In genomic region chr11:45473491-45473890, GRCh38 we compare ENCODE assay signal across 21 cellular contexts.
A peak's percentile ranks its signal among the peaks of the same experiment; 100 is the strongest.
DNase-seq lines count a peak whose midpoint lies in the region; ATAC-seq and TF ChIP-seq lines count a peak whose summit lies in the region.
"Had no signal": no experiment of that assay in that cellular context is flagged by ENCODE, and none has a peak within 500 bp of the region (broad histone marks: within the 10 kb centered on the region; RNA-seq: fewer than 3 reads in every experiment).

No MANE protein-coding gene starts in this region.

- peak; percentile 42 to 50 for DNase-seq in SHP77 (lab: John Stamatoyannopoulos, UW)
- no peak for DNase-seq in SHP77 treated with DMSO at 0.1 percent for 48 hours (lab: John Stamatoyannopoulos, UW)
- peak; percentile 63 for DNase-seq in NCI-H748 treated with DMSO at 0.1 percent for 48 hours (lab: John Stamatoyannopoulos, UW)
- DNase-seq in endothelial cell (ENCODE audit: low spot score) = no peak
- DNase-seq in sigmoid colon = peak; percentile 20
- no peak for DNase-seq in activated CD8-positive, alpha-beta memory T cell treated with anti-CD3 and anti-CD28 coated beads for 24 hours
- DNase-seq in activated CD8-positive, alpha-beta memory T cell treated with anti-CD3 and anti-CD28 coated beads, Interleukin-2, amount 50 U/mL, for 4 hours = no peak
- no peak for DNase-seq in left ventricle myocardium superior
- DNase-seq: activated CD4-positive, alpha-beta memory T cell treated with anti-CD3 and anti-CD28 coated beads for 36 hours; activated naive CD8-positive, alpha-beta T cell treated with anti-CD3 and anti-CD28 coated beads for 36 hours; brain microvascular endothelial cell; DMS79 treated with DMSO at 0.1 percent for 48 hours; esophagus squamous epithelium; NCI-H1436; NCI-H510A treated with DMSO at 0.1 percent for 48 hours had no signal

- no peak for ATAC-seq in left ventricle myocardium superior
- ATAC-seq: HCT116; natural killer cell treated with Interleukin-12 subunit alpha and Interleukin-12 subunit beta and Interleukin-15 and Interleukin-18, amount 100 ng/mL, for 72 hours had no signal

- no peak overlapping the region for H3K4me3 ChIP-seq in sigmoid colon
- H3K4me3 ChIP-seq: BLaER1, dorsolateral prefrontal cortex, esophagus squamous epithelium, lung had no signal

- TF ChIP-seq POLR2A in sigmoid colon (IDR thresholded peaks at IDR 0.05) = no peak

- no peaks in the 10 kb centered on the region for H3K9me3 ChIP-seq in sigmoid colon
- H3K9me3 ChIP-seq: BLaER1, esophagus squamous epithelium had no signal

- no peaks in the 10 kb centered on the region for H3K4me1 ChIP-seq in sigmoid colon
- H3K4me1 ChIP-seq: BLaER1, esophagus squamous epithelium had no signal

- H3K27ac Mint-ChIP-seq in endothelial cell (ENCODE audit: unreplicated experiment) = peak overlapping the region; percentile 34
- H3K27ac Mint-ChIP-seq: activated CD4-positive, alpha-beta memory T cell treated with anti-CD3 and anti-CD28 coated beads for 36 hours; activated naive CD8-positive, alpha-beta T cell treated with anti-CD3 and anti-CD28 coated beads for 36 hours; natural killer cell treated with Interleukin-12 subunit alpha and Interleukin-12 subunit beta and Interleukin-15 and Interleukin-18, amount 100 ng/mL, for 72 hours; stimulated activated naive CD8-positive, alpha-beta T cell treated with anti-CD3 and anti-CD28 coated beads, Interleukin-15, Interleukin-2, amounts not matched to agents 100 ng/mL and 50 ng/mL, for 24 hours had no signal

- TF ChIP-seq EP300 in sigmoid colon (IDR thresholded peaks at IDR 0.05) = no peak

- peaks cover 7% of the 10 kb centered on the region for H3K27me3 Mint-ChIP-seq in endothelial cell (ENCODE audit: unreplicated experiment)
- H3K27me3 Mint-ChIP-seq: activated CD4-positive, alpha-beta memory T cell treated with anti-CD3 and anti-CD28 coated beads for 36 hours had no signal

- H3K36me3 Mint-ChIP-seq in endothelial cell (ENCODE audit: low read depth, unreplicated experiment) = no peaks in the 10 kb centered on the region
- H3K36me3 Mint-ChIP-seq: activated CD4-positive, alpha-beta memory T cell treated with anti-CD3 and anti-CD28 coated beads for 36 hours; activated naive CD8-positive, alpha-beta T cell treated with anti-CD3 and anti-CD28 coated beads for 36 hours; natural killer cell treated with Interleukin-12 subunit alpha and Interleukin-12 subunit beta and Interleukin-15 and Interleukin-18, amount 100 ng/mL, for 72 hours had no signal

- H3K4me1 Mint-ChIP-seq in endothelial cell (ENCODE audit: unreplicated experiment) = peaks cover 10% of the 10 kb centered on the region
- H3K4me1 Mint-ChIP-seq: activated naive CD8-positive, alpha-beta T cell treated with anti-CD3 and anti-CD28 coated beads for 36 hours had no signal

- no peak for TF ChIP-seq CTCF in endothelial cell (IDR thresholded peaks at IDR 0.05; ENCODE audit: unreplicated experiment)
- TF ChIP-seq CTCF in sigmoid colon (IDR thresholded peaks at IDR 0.05) = no peak

- intact Hi-C loops in sigmoid colon (cut with DNase I) = no loop called here
- intact Hi-C loops in left ventricle myocardium superior (cut with micrococcal nuclease) = no loop called here

- no peaks in the 10 kb centered on the region for H3K9me3 Mint-ChIP-seq in endothelial cell (ENCODE audit: unreplicated experiment)
- H3K9me3 Mint-ChIP-seq: activated CD4-positive, alpha-beta memory T cell treated with anti-CD3 and anti-CD28 coated beads for 36 hours; activated naive CD8-positive, alpha-beta T cell treated with anti-CD3 and anti-CD28 coated beads for 36 hours; natural killer cell treated with Interleukin-12 subunit alpha and Interleukin-12 subunit beta and Interleukin-15 and Interleukin-18, amount 100 ng/mL, for 72 hours; stimulated activated naive CD8-positive, alpha-beta T cell treated with anti-CD3 and anti-CD28 coated beads, Interleukin-15, Interleukin-2, amounts not matched to agents 100 ng/mL and 50 ng/mL, for 24 hours had no signal

- 31 to 48% methylated on average over 3 of the region's 3 CpGs for WGBS in sigmoid colon, 2 donors

- H3K27ac ChIP-seq in sigmoid colon = no peak overlapping the region
- H3K27ac ChIP-seq: BLaER1, brain microvascular endothelial cell, dorsolateral prefrontal cortex, esophagus squamous epithelium had no signal

- H3K4me3 Mint-ChIP-seq in endothelial cell (ENCODE audit: unreplicated experiment) = no peak overlapping the region
- H3K4me3 Mint-ChIP-seq: activated CD4-positive, alpha-beta memory T cell treated with anti-CD3 and anti-CD28 coated beads for 36 hours; activated naive CD8-positive, alpha-beta T cell treated with anti-CD3 and anti-CD28 coated beads for 36 hours; natural killer cell treated with Interleukin-12 subunit alpha and Interleukin-12 subunit beta and Interleukin-15 and Interleukin-18, amount 100 ng/mL, for 72 hours; stimulated activated naive CD8-positive, alpha-beta T cell treated with anti-CD3 and anti-CD28 coated beads, Interleukin-15, Interleukin-2, amounts not matched to agents 100 ng/mL and 50 ng/mL, for 24 hours had no signal

- no peaks in the 10 kb centered on the region for H3K36me3 ChIP-seq in sigmoid colon
- H3K36me3 ChIP-seq: BLaER1, brain microvascular endothelial cell, esophagus squamous epithelium had no signal

- H3K27me3 ChIP-seq in sigmoid colon = no peaks in the 10 kb centered on the region
- H3K27me3 ChIP-seq: BLaER1, brain microvascular endothelial cell had no signal

Comparison
In these comparisons a context has a peak if more than half of its experiments do, and no peak if none do; other contexts are left out.
1. DNase-seq: peak in SHP77 (2 of 2), NCI-H748 treated with DMSO at 0.1 percent for 48 hours (single experiment) and sigmoid colon (single experiment); none in SHP77 treated with DMSO at 0.1 percent for 48 hours (single experiment), endothelial cell (single experiment), activated CD8-positive, alpha-beta memory T cell treated with anti-CD3 and anti-CD28 coated beads for 24 hours (single experiment), activated CD8-positive, alpha-beta memory T cell treated with anti-CD3 and anti-CD28 coated beads, Interleukin-2, amount 50 U/mL, for 4 hours (single experiment) and left ventricle myocardium superior (single experiment).